8 cellular contexts compared by ENCODE assay signal in genomic region chr1:180231506-180232420, GRCh38. TPM values are rescaled to one million over a fixed set of nuclear protein-coding genes. Genes with fewer than 3 reads are reported as not detected.
A peak's percentile ranks its signal among the peaks of the same experiment; 100 is the strongest.
DNase-seq lines count a peak whose midpoint lies in the region; ATAC-seq and TF ChIP-seq lines count a peak whose summit lies in the region.

No MANE protein-coding gene starts in this region.

- DNase-seq in D341Med (ENCODE audit: low spot score) = peak; percentile 76
- peak; percentile 79 for DNase-seq in HT-29 (ENCODE audit: low spot score)
- peak; percentile 33 for DNase-seq in SK-N-DZ (ENCODE audit: low spot score)
- DNase-seq in epithelial cell of proximal tubule (ENCODE audit: low read depth) = no peak
- peak; percentile 89 for DNase-seq in osteoblast (ENCODE audit: insufficient read length, low spot score, missing footprints)
- no peak for DNase-seq in T-helper 9 cell
- no peak for DNase-seq in epidermal melanocyte (ENCODE audit: insufficient read length, low spot score)

- peak overlapping the region; percentile 94 for H3K4me2 ChIP-seq in osteoblast (ENCODE audit: insufficient read depth, low read length)

- ATAC-seq in GM21367 (IDR thresholded peaks at IDR 0.05; ENCODE audit: unreplicated experiment) = no peak

- H3K4me3 ChIP-seq in epithelial cell of proximal tubule (ENCODE audit: low read depth, low read length) = peak overlapping the region; percentile 56
- peak overlapping the region; percentile 70 for H3K4me3 ChIP-seq in osteoblast (ENCODE audit: insufficient read depth, low read length)

- TF ChIP-seq CTCF in epithelial cell of proximal tubule (conservative IDR thresholded peaks at IDR 0.05; ENCODE audit: low read depth, low read length) = no peak
- TF ChIP-seq CTCF in osteoblast (IDR thresholded peaks at IDR 0.05; ENCODE audit: extremely low read depth, low read depth, low read length) = no peak

- no peaks in the 10 kb centered on the region for H3K79me2 ChIP-seq in osteoblast (ENCODE audit: insufficient read depth, low read length)

- peaks cover 12% of the 10 kb centered on the region for H3K4me1 ChIP-seq in osteoblast (ENCODE audit: insufficient read depth, low read length)

- no peaks in the 10 kb centered on the region for H3K36me3 ChIP-seq in osteoblast (ENCODE audit: insufficient read depth, low read length)

- H2AFZ ChIP-seq in osteoblast (ENCODE audit: low read length) = no peak overlapping the region

- no peak overlapping the region for H3K27ac ChIP-seq in osteoblast (ENCODE audit: low read depth, low read length)

- H4K20me1 ChIP-seq in osteoblast (ENCODE audit: insufficient read depth, low read length) = peaks cover 2% of the 10 kb centered on the region

- no peaks in the 10 kb centered on the region for H3K9me3 ChIP-seq in osteoblast (ENCODE audit: low read depth, low read length)

- peaks cover 91% of the 10 kb centered on the region for H3K27me3 ChIP-seq in osteoblast (ENCODE audit: insufficient read depth, low read length)

RNA-seq across cellular contexts. Expression of gene LHX4, which starts 1.7 kb away (rescaled TPM):
- total RNA-seq in HT-29 (2014; rRNA removed; shearing (Covaris generic)) = 0.28 and 1.9 TPM in 2 replicates
- 0.50 and 0.63 TPM in 2 replicates for polyA plus RNA-seq in SK-N-DZ (2014; cell fraction: cytosol; rRNA removed)
- polyA plus RNA-seq in SK-N-DZ (2014; cell fraction: nucleus; rRNA removed) = 1.0 and 3.1 TPM in 2 replicates
- 0.14 TPM in 1 of 2 replicates, not detected in the other for total RNA-seq in epithelial cell of proximal tubule
- not detected in 2 replicates for total RNA-seq in osteoblast

Comparison
In these comparisons a context has a peak if more than half of its experiments do, and no peak if none do; other contexts are left out.
1. DNase-seq: peak in D341Med (single experiment), HT-29 (single experiment), SK-N-DZ (single experiment) and osteoblast (single experiment); none in epithelial cell of proximal tubule (single experiment), T-helper 9 cell (single experiment) and epidermal melanocyte (single experiment).